ENCODE assay signal across 1 cellular context in genomic region chr9:131082774-131083512, GRCh38.
TF ChIP-seq lines count a peak whose summit lies in the region.

No MANE protein-coding gene starts in this region.

TF ChIP-seq in K562, 482 proteins besides CTCF, POLR2A, EP300 and RAD21:
- no peak for TF ChIP-seq STAG1 (CRISPR knock-in tag; IDR thresholded peaks at IDR 0.05; ENCODE audit: borderline replicate concordance)
- TF ChIP-seq STAT6 (CRISPR knock-in tag; IDR thresholded peaks at IDR 0.05) = peak; percentile 18; the same call in 1 of the 2 replicates
